ENCODE assay signal across 25 cellular contexts in the genomic region with DNA sequence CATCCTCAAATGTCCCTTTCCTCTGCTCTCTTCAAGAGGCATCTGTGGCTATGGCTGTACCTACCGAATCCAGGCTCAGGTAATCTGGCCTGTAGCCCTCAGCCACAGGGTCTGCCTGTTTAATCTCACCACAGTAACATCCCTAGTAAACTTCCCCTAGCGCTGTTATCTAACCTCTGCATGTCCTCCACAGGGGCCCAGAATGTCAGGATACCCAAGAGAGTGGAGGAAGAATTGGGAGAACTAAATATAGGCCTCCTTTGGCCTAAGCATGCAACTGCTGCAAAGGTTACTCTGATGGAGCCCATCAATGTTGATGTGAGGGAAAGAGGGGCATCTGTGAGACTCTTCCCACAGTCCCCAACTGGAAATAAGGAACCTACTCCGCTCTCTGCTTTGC.
"Had no signal": no experiment of that assay in that cellular context is flagged by ENCODE, and none has a peak within 500 bp of the region (broad histone marks: within the 10 kb centered on the region; RNA-seq: fewer than 3 reads in every experiment).

No MANE protein-coding gene starts in this region.

- ATAC-seq: K562, Panc1, PC-3 had no signal

- H3K9me3 ChIP-seq: SJSA1 had no signal

- H3K27ac ChIP-seq: HL-60, KMS-11, RWPE1, SJSA1, SK-N-MC had no signal

- H3K36me3 ChIP-seq: SJSA1 had no signal

- H3K9ac ChIP-seq: KMS-11 had no signal

- H3K4me2 ChIP-seq: KMS-11 had no signal

- H3K27me3 ChIP-seq: SJSA1 had no signal

- H3K27ac Mint-ChIP-seq: IgD-negative memory B cell had no signal

- H3K4me3 ChIP-seq: K562, SJSA1, SK-N-MC had no signal

- H3K4me3 Mint-ChIP-seq: IgD-negative memory B cell had no signal

- DNase-seq: Kasumi-1, MM.1S, NCI-H1092 treated with DMSO at 0.1 percent for 48 hours, NCI-H1436, NCI-H187, NCI-H2029, NCI-H2081 treated with DMSO at 0.1 percent for 48 hours, NCI-H2171, NCI-H226, NCI-H446, NCI-H510A, NCI-H524 treated with DMSO at 0.1 percent for 48 hours, NCI-H69, NCI-H774, PC-3, SIG-M5, SW 1271 had no signal
